Comparison of ENCODE assay signal across 8 cellular contexts in genomic region chr7:105532709-105533460, GRCh38. TPM values are rescaled to one million over a fixed set of nuclear protein-coding genes. Genes with fewer than 3 reads are reported as not detected.
DNase-seq lines count a peak whose midpoint lies in the region; ATAC-seq lines count a peak whose summit lies in the region.

No MANE protein-coding gene starts in this region.

- ATAC-seq in activated CD8-positive, alpha-beta T cell treated with anti-CD3 and anti-CD28 coated beads, Interleukin-2, amount 10 ng/mL, durations not matched to agents 7 days and 5 days: no peak
- no peak for ATAC-seq in stimulated activated naive CD8-positive, alpha-beta T cell treated with anti-CD3 and anti-CD28 coated beads, Interleukin-15, amount 100 ng/mL, for 72 hours

- CTCF ChIA-PET in activated CD8-positive, alpha-beta T cell treated with anti-CD3 and anti-CD28 coated beads, Interleukin-2, amount 10 ng/mL, durations not matched to agents 7 days and 5 days (lab: Charles Lee): interaction anchor here (1.6 to 2.1 kb wide), 4 partner anchors 10 to 522 kb away, joined by 4 to 19 read pairs (median 8); no protein-coding TSS in a partner anchor

- peaks cover 24% of the 10 kb centered on the region for H3K4me1 Mint-ChIP-seq in activated CD8-positive, alpha-beta T cell treated with anti-CD3 and anti-CD28 coated beads, Interleukin-2, amount 10 ng/mL, durations not matched to agents 7 days and 5 days (ENCODE audit: low read depth)
- H3K4me1 Mint-ChIP-seq in stimulated activated naive CD8-positive, alpha-beta T cell treated with anti-CD3 and anti-CD28 coated beads, Interleukin-15, amount 100 ng/mL, for 72 hours: peaks cover 29% of the 10 kb centered on the region

- peak overlapping the region; percentile 94 for H3K4me3 ChIP-seq in iPS-18c (ENCODE audit: insufficient read depth, low read depth, low read length)

- peak overlapping the region; percentile 78 for H3K4me3 Mint-ChIP-seq in activated CD8-positive, alpha-beta T cell treated with anti-CD3 and anti-CD28 coated beads, Interleukin-2, amount 10 ng/mL, durations not matched to agents 7 days and 5 days
- peak overlapping the region; percentile 80 to 98 for H3K4me3 Mint-ChIP-seq in stimulated activated naive CD8-positive, alpha-beta T cell treated with anti-CD3 and anti-CD28 coated beads, Interleukin-15, amount 100 ng/mL, for 72 hours

- DNase-seq in NCI-H748 (lab: John Stamatoyannopoulos, UW; ENCODE audit: unreplicated experiment): peak; percentile 20
- DNase-seq in NCI-H748 treated with DMSO at 0.1 percent for 48 hours (lab: John Stamatoyannopoulos, UW): no peak
- DNase-seq in activated CD8-positive, alpha-beta T cell treated with anti-CD3 and anti-CD28 coated beads, Interleukin-2, amount 10 ng/mL, durations not matched to agents 7 days and 5 days: no peak
- DNase-seq in stimulated activated naive CD8-positive, alpha-beta T cell treated with anti-CD3 and anti-CD28 coated beads, Interleukin-15, amount 100 ng/mL, for 72 hours: no peak
- no peak for DNase-seq in activated CD4-positive, CD25-positive, alpha-beta regulatory T cell (lab: John Stamatoyannopoulos, UW)
- no peak for DNase-seq in NCI-H2081 treated with DMSO at 0.1 percent for 48 hours (lab: John Stamatoyannopoulos, UW)
- no peak for DNase-seq in NCI-H2029 treated with DMSO at 0.1 percent for 48 hours (lab: John Stamatoyannopoulos, UW)

- peak overlapping the region; percentile 91 for H3K27ac Mint-ChIP-seq in activated CD8-positive, alpha-beta T cell treated with anti-CD3 and anti-CD28 coated beads, Interleukin-2, amount 10 ng/mL, durations not matched to agents 7 days and 5 days
- peak overlapping the region; percentile 97 to 98 for H3K27ac Mint-ChIP-seq in stimulated activated naive CD8-positive, alpha-beta T cell treated with anti-CD3 and anti-CD28 coated beads, Interleukin-15, amount 100 ng/mL, for 72 hours

- POLR2A ChIA-PET in activated CD8-positive, alpha-beta T cell treated with anti-CD3 and anti-CD28 coated beads, Interleukin-2, amount 10 ng/mL, durations not matched to agents 7 days and 5 days (lab: Charles Lee): interaction anchor here (0.5 to 2.0 kb wide), 10 partner anchors 11 to 576 kb away, joined by 3 to 27 read pairs (median 4); partner anchors contain the start of gene PUS7

- peaks cover 15% of the 10 kb centered on the region for H3K36me3 Mint-ChIP-seq in activated CD8-positive, alpha-beta T cell treated with anti-CD3 and anti-CD28 coated beads, Interleukin-2, amount 10 ng/mL, durations not matched to agents 7 days and 5 days (ENCODE audit: low read depth)

- H3K9me3 Mint-ChIP-seq in activated CD8-positive, alpha-beta T cell treated with anti-CD3 and anti-CD28 coated beads, Interleukin-2, amount 10 ng/mL, durations not matched to agents 7 days and 5 days (ENCODE audit: insufficient read depth): no peaks in the 10 kb centered on the region
- no peaks in the 10 kb centered on the region for H3K9me3 Mint-ChIP-seq in stimulated activated naive CD8-positive, alpha-beta T cell treated with anti-CD3 and anti-CD28 coated beads, Interleukin-15, amount 100 ng/mL, for 72 hours

- no peaks in the 10 kb centered on the region for H3K9me3 ChIP-seq in iPS-18c (ENCODE audit: control insufficient read depth, insufficient read depth, low read length)

- H3K27me3 Mint-ChIP-seq in activated CD8-positive, alpha-beta T cell treated with anti-CD3 and anti-CD28 coated beads, Interleukin-2, amount 10 ng/mL, durations not matched to agents 7 days and 5 days (ENCODE audit: low read depth): no peaks in the 10 kb centered on the region
- H3K27me3 Mint-ChIP-seq in stimulated activated naive CD8-positive, alpha-beta T cell treated with anti-CD3 and anti-CD28 coated beads, Interleukin-15, amount 100 ng/mL, for 72 hours: no peaks in the 10 kb centered on the region

RNA-seq across cellular contexts. Expression of gene RINT1, which starts 0.9 kb away (rescaled TPM):
- 10 to 100 TPM; 21.1 to 21.9 TPM for total RNA-seq in activated CD8-positive, alpha-beta T cell treated with anti-CD3 and anti-CD28 coated beads, Interleukin-2, amount 10 ng/mL, durations not matched to agents 7 days and 5 days

RNA-seq across cellular contexts. Expression of gene PUS7, which starts 10.8 kb away (rescaled TPM):
- total RNA-seq in activated CD8-positive, alpha-beta T cell treated with anti-CD3 and anti-CD28 coated beads, Interleukin-2, amount 10 ng/mL, durations not matched to agents 7 days and 5 days: 10 to 100 TPM; 12.9 to 15.0 TPM

RNA-seq across cellular contexts. Expression of gene EFCAB10, which starts 48.4 kb away (rescaled TPM):
- not detected for total RNA-seq in activated CD8-positive, alpha-beta T cell treated with anti-CD3 and anti-CD28 coated beads, Interleukin-2, amount 10 ng/mL, durations not matched to agents 7 days and 5 days
